33 cellular contexts compared by ENCODE assay signal in the genomic region with DNA sequence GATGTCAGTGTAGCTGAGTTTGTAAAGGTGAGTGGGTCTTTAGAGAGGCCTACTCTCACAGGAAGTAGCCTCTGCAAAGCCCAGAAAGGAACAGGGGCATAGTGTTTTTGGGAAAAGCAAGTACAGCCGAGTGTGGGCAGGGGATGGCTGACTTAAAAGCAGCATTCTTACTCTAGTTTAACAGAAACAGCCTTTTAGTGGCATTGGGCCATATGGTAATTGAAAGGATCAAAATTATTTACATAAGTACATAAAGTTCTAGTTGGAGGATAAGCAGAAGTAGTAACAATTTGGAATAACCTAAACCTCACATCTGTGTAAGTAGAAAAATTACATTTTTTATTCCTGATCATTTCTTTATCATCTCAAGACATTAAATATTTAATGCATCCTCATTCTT.
"Had no signal": no experiment of that assay in that cellular context is flagged by ENCODE, and none has a peak within 500 bp of the region (broad histone marks: within the 10 kb centered on the region; RNA-seq: fewer than 3 reads in every experiment).

No MANE protein-coding gene starts in this region.

- DNase-seq: activated CD4-positive, alpha-beta memory T cell treated with anti-CD3 and anti-CD28 coated beads for 36 hours; activated CD4-positive, alpha-beta T cell treated with anti-CD3 and anti-CD28 coated beads for 48 hours; activated CD8-positive, alpha-beta memory T cell treated with anti-CD3 and anti-CD28 coated beads, Interleukin-2, amount 50 U/mL, for 4 hours; activated effector memory CD4-positive, alpha-beta T cell treated with anti-CD3 and anti-CD28 coated beads, Interleukin-2, amount 50 U/mL, for 16 hours; activated naive CD4-positive, alpha-beta T cell treated with anti-CD3 and anti-CD28 coated beads for 36 hours; activated naive CD8-positive, alpha-beta T cell treated with anti-CD3 and anti-CD28 coated beads for 36 hours; activated T-cell treated with anti-CD3 and anti-CD28 coated beads, Interleukin-2, amount 50 U/mL, for 1 hour; amygdala; dermis blood vessel endothelial cell; effector CD4-positive, alpha-beta T cell; head of caudate nucleus; hippocampal formation; left colon; mammary epithelial cell; naive thymus-derived CD4-positive, alpha-beta T cell; nucleus accumbens; pancreas; stimulated activated CD4-positive, alpha-beta T cell treated with anti-CD3 and anti-CD28 coated beads, Interleukin-1b, Interleukin-23, amount 100 ng/mL, for 48 hours; stimulated activated CD4-positive, alpha-beta T cell treated with anti-CD3 and anti-CD28 coated beads, Interleukin-4, amount 100 ng/mL, for 4 hours; stimulated activated CD8-positive, alpha-beta memory T cell treated with anti-CD3 and anti-CD28 coated beads, Interleukin-4, amount 100 ng/mL, for 48 hours; stimulated activated naive CD8-positive, alpha-beta T cell treated with anti-CD3 and anti-CD28 coated beads, Interleukin-15, amount 100 ng/mL, for 72 hours; T-helper 1 cell; thyroid gland; upper lobe of left lung had no signal

- H3K4me3 ChIP-seq: pancreas, prostate gland, smooth muscle cell, thyroid gland, upper lobe of left lung, vagina had no signal

- H3K36me3 ChIP-seq: pancreas, prostate gland, thyroid gland, upper lobe of left lung, vagina had no signal

- H3K27ac Mint-ChIP-seq: activated CD4-positive, alpha-beta memory T cell treated with anti-CD3 and anti-CD28 coated beads for 36 hours; activated naive CD4-positive, alpha-beta T cell treated with anti-CD3 and anti-CD28 coated beads for 36 hours; activated naive CD8-positive, alpha-beta T cell treated with anti-CD3 and anti-CD28 coated beads for 36 hours; activated T-helper 1 cell treated with anti-CD3 and anti-CD28 coated beads, Interleukin-12 subunit alpha, Interleukin-12 subunit beta, Interleukin-2, Interleukin-4 antibody, amounts not matched to agents 30 ng/mL and 10 ng/mL and 1 ng/mL, durations not matched to agents 14 hours and 24 hours and 36 hours; stimulated activated memory B cell treated with anti-CD40 and anti-IgM and Interleukin-4, amounts not matched to agents 10 μg/mL and 1 μg/mL and 100 μg/mL, for 72 hours; stimulated activated naive CD8-positive, alpha-beta T cell treated with anti-CD3 and anti-CD28 coated beads, Interleukin-15, amount 100 ng/mL, for 72 hours; T-helper 2 cell treated with Interferon-gamma antibody and Interleukin-4, amounts not matched to agents 5 μg/mL and 100 μg/mL, for 36 hours had no signal

- H3K4me1 ChIP-seq: pancreas, prostate gland had no signal

- H3K27ac ChIP-seq: epithelial cell of prostate, pancreas, prostate gland, thyroid gland, upper lobe of left lung, vagina, VCaP had no signal

- H3K27me3 Mint-ChIP-seq: activated naive CD8-positive, alpha-beta T cell treated with anti-CD3 and anti-CD28 coated beads for 36 hours; stimulated activated memory B cell treated with anti-CD40 and anti-IgM and Interleukin-4, amounts not matched to agents 10 μg/mL and 1 μg/mL and 100 μg/mL, for 72 hours; stimulated activated naive CD8-positive, alpha-beta T cell treated with anti-CD3 and anti-CD28 coated beads, Interleukin-15, amount 100 ng/mL, for 72 hours had no signal

- H3K9me3 ChIP-seq: pancreas, prostate gland, thyroid gland, upper lobe of left lung, vagina had no signal

- H3K4me3 Mint-ChIP-seq: activated CD4-positive, alpha-beta memory T cell treated with anti-CD3 and anti-CD28 coated beads for 36 hours; activated naive CD4-positive, alpha-beta T cell treated with anti-CD3 and anti-CD28 coated beads for 36 hours; activated naive CD8-positive, alpha-beta T cell treated with anti-CD3 and anti-CD28 coated beads for 36 hours; activated T-helper 1 cell treated with anti-CD3 and anti-CD28 coated beads, Interleukin-12 subunit alpha, Interleukin-12 subunit beta, Interleukin-2, Interleukin-4 antibody, amounts not matched to agents 30 ng/mL and 10 ng/mL and 1 ng/mL, durations not matched to agents 14 hours and 24 hours and 36 hours; naive thymus-derived CD4-positive, alpha-beta T cell; neural crest cell; stimulated activated memory B cell treated with anti-CD40 and anti-IgM and Interleukin-4, amounts not matched to agents 10 μg/mL and 1 μg/mL and 100 μg/mL, for 72 hours; stimulated activated naive CD8-positive, alpha-beta T cell treated with anti-CD3 and anti-CD28 coated beads, Interleukin-15, amount 100 ng/mL, for 72 hours; T-helper 2 cell treated with Interferon-gamma antibody and Interleukin-4, amounts not matched to agents 5 μg/mL and 100 μg/mL, for 36 hours had no signal

- H3K4me2 ChIP-seq: smooth muscle cell had no signal

- H3K36me3 Mint-ChIP-seq: activated CD4-positive, alpha-beta memory T cell treated with anti-CD3 and anti-CD28 coated beads for 36 hours; activated naive CD8-positive, alpha-beta T cell treated with anti-CD3 and anti-CD28 coated beads for 36 hours; stimulated activated memory B cell treated with anti-CD40 and anti-IgM and Interleukin-4, amounts not matched to agents 10 μg/mL and 1 μg/mL and 100 μg/mL, for 72 hours had no signal

- H3K27me3 ChIP-seq: pancreas, thyroid gland, upper lobe of left lung, vagina had no signal

- H3K4me1 Mint-ChIP-seq: activated naive CD8-positive, alpha-beta T cell treated with anti-CD3 and anti-CD28 coated beads for 36 hours; stimulated activated memory B cell treated with anti-CD40 and anti-IgM and Interleukin-4, amounts not matched to agents 10 μg/mL and 1 μg/mL and 100 μg/mL, for 72 hours; stimulated activated naive CD8-positive, alpha-beta T cell treated with anti-CD3 and anti-CD28 coated beads, Interleukin-15, amount 100 ng/mL, for 72 hours had no signal
